Comparison of ENCODE assay signal across 24 cellular contexts in the genomic region with DNA sequence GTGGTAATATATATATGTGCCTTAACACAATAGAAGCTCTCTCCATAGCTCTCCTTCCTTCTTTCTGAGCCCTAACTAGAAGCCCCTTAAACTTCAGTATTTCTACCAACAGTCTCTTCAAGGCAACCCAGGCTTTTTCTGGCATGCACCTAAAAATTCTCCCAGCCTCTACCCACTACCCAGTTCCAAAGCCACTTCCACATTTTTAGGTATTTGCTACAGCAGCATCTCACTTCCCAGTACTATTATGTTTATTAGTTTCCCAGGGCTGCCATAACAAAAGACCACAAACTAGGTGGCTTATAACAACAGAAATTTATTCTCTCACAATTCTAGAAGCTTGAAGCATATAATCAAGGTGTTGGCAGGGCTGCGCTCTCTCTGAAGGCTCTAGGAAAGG. TPM values are rescaled to one million over a fixed set of nuclear protein-coding genes. Genes with fewer than 3 reads are reported as not detected.
A peak's percentile ranks its signal among the peaks of the same experiment; 100 is the strongest.
DNase-seq lines count a peak whose midpoint lies in the region; ATAC-seq and TF ChIP-seq lines count a peak whose summit lies in the region.
"Had no signal": no experiment of that assay in that cellular context is flagged by ENCODE, and none has a peak within 500 bp of the region (broad histone marks: within the 10 kb centered on the region; RNA-seq: fewer than 3 reads in every experiment).

No MANE protein-coding gene starts in this region.

- no peak overlapping the region for H2BK12ac ChIP-seq in H9 (ENCODE audit: insufficient read length, low read depth, low read length)

- no peak overlapping the region for H3K14ac ChIP-seq in H9 (ENCODE audit: insufficient read depth, low read length)

- no peaks in the 10 kb centered on the region for H3K79me2 ChIP-seq in H9 (ENCODE audit: insufficient read depth, low read length)

- H3K36me3 Mint-ChIP-seq in H9 (ENCODE audit: insufficient read depth in 1 of 3, low read depth in 3 of 3) (no peaks in the 10 kb centered on the region; a peak in 1 of 7 replicates), WTC11 (no peaks in the 10 kb centered on the region)
- no peaks in the 10 kb centered on the region for H3K36me3 Mint-ChIP-seq in activated CD4-positive, alpha-beta T cell treated with anti-CD3 and anti-CD28 coated beads for 36 hours (ENCODE audit: low read depth)
- no peaks in the 10 kb centered on the region for H3K36me3 Mint-ChIP-seq in activated naive CD4-positive, alpha-beta T cell treated with anti-CD3 and anti-CD28 coated beads for 36 hours (ENCODE audit: low read depth)
- H3K36me3 Mint-ChIP-seq: CD14-positive monocyte had no signal

- no peak overlapping the region for H4K5ac ChIP-seq in H9 (ENCODE audit: insufficient read length, low read depth, low read length)

- no peak overlapping the region for H3K4me3 Mint-ChIP-seq in H9
- no peak overlapping the region for H3K4me3 Mint-ChIP-seq in WTC11
- no peak overlapping the region for H3K4me3 Mint-ChIP-seq in activated CD4-positive, alpha-beta T cell treated with anti-CD3 and anti-CD28 coated beads for 36 hours
- no peak overlapping the region for H3K4me3 Mint-ChIP-seq in activated naive CD4-positive, alpha-beta T cell treated with anti-CD3 and anti-CD28 coated beads for 36 hours
- H3K4me3 Mint-ChIP-seq: CD14-positive monocyte; CD4-positive, alpha-beta T cell; CD8-positive, alpha-beta memory T cell had no signal

- CTCF ChIA-PET in WTC11 (lab: Charles Lee) = no interaction called here
- CTCF ChIA-PET in activated CD4-positive, alpha-beta T cell treated with anti-CD3 and anti-CD28 coated beads for 36 hours (lab: Charles Lee) = interaction anchor here (0.6 kb wide), 1 partner anchor 18 kb away, joined by 3 read pairs; no protein-coding TSS in a partner anchor
- CTCF ChIA-PET in activated naive CD4-positive, alpha-beta T cell treated with anti-CD3 and anti-CD28 coated beads for 36 hours (lab: Charles Lee) = no interaction called here

- no peak overlapping the region for H3K18ac ChIP-seq in H9 (ENCODE audit: insufficient read length, low read depth, low read length)

- no peak overlapping the region for H3K23ac ChIP-seq in H9 (ENCODE audit: insufficient read length, low read depth, low read length)

- H3K4me2 ChIP-seq in H9 (ENCODE audit: insufficient read depth, insufficient read length, low read length) = no peak overlapping the region
- H3K4me2 ChIP-seq: A549; BLaER1 treated with 17β-estradiol and CSF1 and Interleukin-3, amounts not matched to agents 10 nM and 100 nM had no signal

- H3K27ac Mint-ChIP-seq in H9 = peak overlapping the region in 2 of 3 experiments; percentile 4 to 12; a peak in 2 of 7 replicates
- H3K27ac Mint-ChIP-seq in WTC11 = no peak overlapping the region; the same call in 1 of the 2 replicates
- H3K27ac Mint-ChIP-seq in activated CD4-positive, alpha-beta T cell treated with anti-CD3 and anti-CD28 coated beads for 36 hours = no peak overlapping the region
- no peak overlapping the region for H3K27ac Mint-ChIP-seq in activated naive CD4-positive, alpha-beta T cell treated with anti-CD3 and anti-CD28 coated beads for 36 hours
- H3K27ac Mint-ChIP-seq: CD14-positive monocyte; CD4-positive, alpha-beta T cell; CD8-positive, alpha-beta memory T cell had no signal

- ATAC-seq in WTC11 (peak; percentile 24; the same call in 1 of the 2 replicates), HG02870 (IDR thresholded peaks at IDR 0.05; ENCODE audit: unreplicated experiment) (no peak)
- no peak for ATAC-seq in activated CD4-positive, alpha-beta T cell treated with anti-CD3 and anti-CD28 coated beads for 36 hours
- ATAC-seq: A549, GM12878 had no signal

- H3K79me1 ChIP-seq in H9 (ENCODE audit: insufficient read depth, low read depth, low read length, poor library complexity, severe bottlenecking) = no peaks in the 10 kb centered on the region

- H3K9ac ChIP-seq in H9 (ENCODE audit: extremely low read depth, insufficient read length, low read length) (no peak overlapping the region), iPS-20b (ENCODE audit: low read depth, low read length) (peak overlapping the region; percentile 19; the same call in 1 of the 2 replicates)
- H3K9ac ChIP-seq: BLaER1 treated with 17β-estradiol and CSF1 and Interleukin-3, amounts not matched to agents 10 nM and 100 nM; GM23248 had no signal

- intact Hi-C loops in activated CD4-positive, alpha-beta T cell treated with anti-CD3 and anti-CD28 coated beads for 36 hours (cut with DNase I, micrococcal nuclease) = no loop called here
- intact Hi-C loops in activated naive CD4-positive, alpha-beta T cell treated with anti-CD3 and anti-CD28 coated beads for 36 hours (cut with micrococcal nuclease) = no loop called here

- H2AK5ac ChIP-seq in H9 (ENCODE audit: insufficient read length, low read length) = no peak overlapping the region

- H2BK5ac ChIP-seq in H9 (ENCODE audit: insufficient read length, low read length) = no peak overlapping the region

- H3K36me3 ChIP-seq in iPS-20b (ENCODE audit: insufficient read depth, low read depth, low read length) = no peaks in the 10 kb centered on the region
- H3K36me3 ChIP-seq: BE2C; BLaER1 treated with 17β-estradiol and CSF1 and Interleukin-3, amounts not matched to agents 10 nM and 100 nM had no signal

- H3K27me3 ChIP-seq in H9 (ENCODE audit: insufficient read depth, low read length) (no peaks in the 10 kb centered on the region), iPS-20b (ENCODE audit: insufficient read depth, low read length) (no peaks in the 10 kb centered on the region)
- H3K27me3 ChIP-seq: BE2C; BLaER1 treated with 17β-estradiol and CSF1 and Interleukin-3, amounts not matched to agents 10 nM and 100 nM had no signal

- H4K20me1 ChIP-seq in H9 (ENCODE audit: control insufficient read depth, insufficient read depth, insufficient read length) = no peaks in the 10 kb centered on the region
- H4K20me1 ChIP-seq: BLaER1 treated with 17β-estradiol and CSF1 and Interleukin-3, amounts not matched to agents 10 nM and 100 nM had no signal

- no peak overlapping the region for H3T11ph ChIP-seq in H9 (ENCODE audit: low read length)

- H3K9me3 Mint-ChIP-seq in H9 (no peaks in the 10 kb centered on the region), WTC11 (no peaks in the 10 kb centered on the region)
- H3K9me3 Mint-ChIP-seq in activated CD4-positive, alpha-beta T cell treated with anti-CD3 and anti-CD28 coated beads for 36 hours (ENCODE audit: low read depth) = no peaks in the 10 kb centered on the region
- H3K9me3 Mint-ChIP-seq in activated naive CD4-positive, alpha-beta T cell treated with anti-CD3 and anti-CD28 coated beads for 36 hours = no peaks in the 10 kb centered on the region
- H3K9me3 Mint-ChIP-seq: CD4-positive, alpha-beta T cell; CD8-positive, alpha-beta memory T cell had no signal

- POLR2A ChIA-PET in WTC11 (lab: Charles Lee) = interaction anchor here (1.2 kb wide), 1 partner anchor 16 kb away, joined by 3 read pairs; a partner anchor contains a TSS
- POLR2A ChIA-PET in activated CD4-positive, alpha-beta T cell treated with anti-CD3 and anti-CD28 coated beads for 36 hours (lab: Charles Lee) = no interaction called here

- H2AFZ ChIP-seq in H9 (ENCODE audit: low read length) = no peak overlapping the region
- H2AFZ ChIP-seq: GM23248 had no signal

- TF ChIP-seq CTCF in H9 (conservative IDR thresholded peaks at IDR 0.05) (no peak), WTC11 (IDR thresholded peaks at IDR 0.05) (no peak)

- no peaks in the 10 kb centered on the region for H3K23me2 ChIP-seq in H9 (ENCODE audit: insufficient read length, low read depth, low read length, poor library complexity, severe bottlenecking)

- H4K8ac ChIP-seq in H9 (replicated peaks; ENCODE audit: insufficient read length, low read depth, low read length) = no peak overlapping the region

- peaks cover 23 to 32% of the 10 kb centered on the region in 2 experiments for H3K4me1 Mint-ChIP-seq in H9
- H3K4me1 Mint-ChIP-seq in WTC11 = peaks cover 26% of the 10 kb centered on the region
- no peaks in the 10 kb centered on the region for H3K4me1 Mint-ChIP-seq in activated CD4-positive, alpha-beta T cell treated with anti-CD3 and anti-CD28 coated beads for 36 hours
- H3K4me1 Mint-ChIP-seq in activated naive CD4-positive, alpha-beta T cell treated with anti-CD3 and anti-CD28 coated beads for 36 hours (ENCODE audit: low read depth) = no peaks in the 10 kb centered on the region
- H3K4me1 Mint-ChIP-seq: CD14-positive monocyte; CD8-positive, alpha-beta memory T cell had no signal

- H3K4me3 ChIP-seq in iPS-20b (ENCODE audit: low read length) = no peak overlapping the region
- H3K4me3 ChIP-seq: A549; BLaER1 treated with 17β-estradiol and CSF1 and Interleukin-3, amounts not matched to agents 10 nM and 100 nM; GM12878; GM23248 had no signal

- H3K56ac ChIP-seq in H9 (ENCODE audit: insufficient read length, low read depth, low read length) = no peak overlapping the region

- no peak overlapping the region for H3K4ac ChIP-seq in H9 (ENCODE audit: low read depth, low read length)

- H3K4me1 ChIP-seq in H9 (ENCODE audit: insufficient read depth, low read length) = peaks cover 8% of the 10 kb centered on the region; the same call in 1 of the 2 replicates
- H3K4me1 ChIP-seq in iPS-20b (ENCODE audit: insufficient read depth, low read length) = peaks cover 22% of the 10 kb centered on the region; the same call in 1 of the 2 replicates
- H3K4me1 ChIP-seq: A549; BE2C; BLaER1 treated with 17β-estradiol and CSF1 and Interleukin-3, amounts not matched to agents 10 nM and 100 nM had no signal

- no peak overlapping the region for H4K91ac ChIP-seq in H9 (ENCODE audit: insufficient read length, low read depth, low read length)

- H3K9me3 ChIP-seq in H9 (ENCODE audit: control insufficient read depth, low read depth, low read length) (no peaks in the 10 kb centered on the region), iPS-20b (ENCODE audit: insufficient read depth, low read depth, low read length) (no peaks in the 10 kb centered on the region)
- H3K9me3 ChIP-seq: A549; BE2C; BLaER1 treated with 17β-estradiol and CSF1 and Interleukin-3, amounts not matched to agents 10 nM and 100 nM had no signal

- DNase-seq in H9 (no peak), Kasumi-1 (lab: John Stamatoyannopoulos, UW) (peak; percentile 19 to 24), WTC11 (ENCODE audit: low spot score) (no peak), NCI-H748 (lab: John Stamatoyannopoulos, UW; ENCODE audit: unreplicated experiment) (no peak)
- no peak for DNase-seq in activated CD4-positive, alpha-beta T cell treated with anti-CD3 and anti-CD28 coated beads for 36 hours
- DNase-seq in activated naive CD4-positive, alpha-beta T cell treated with anti-CD3 and anti-CD28 coated beads for 36 hours = no peak
- DNase-seq: 8988T; ACHN; AML-193; BE2C; CD4-positive, alpha-beta T cell; CD8-positive, alpha-beta memory T cell; DMS 273 treated with DMSO at 0.1 percent for 48 hours; DMS79; EL; GDM1; GM23248; HCEC 1CT had no signal

- H3K27me3 Mint-ChIP-seq in H9 (ENCODE audit: low read depth) (no peaks in the 10 kb centered on the region), WTC11 (ENCODE audit: low read depth) (no peaks in the 10 kb centered on the region)
- peaks cover 9% of the 10 kb centered on the region for H3K27me3 Mint-ChIP-seq in activated CD4-positive, alpha-beta T cell treated with anti-CD3 and anti-CD28 coated beads for 36 hours
- peaks cover 11% of the 10 kb centered on the region for H3K27me3 Mint-ChIP-seq in activated naive CD4-positive, alpha-beta T cell treated with anti-CD3 and anti-CD28 coated beads for 36 hours (ENCODE audit: low read depth)

- H2BK20ac ChIP-seq in H9 (ENCODE audit: low read depth, low read length, poor library complexity, severe bottlenecking) = no peak overlapping the region

- H3K27ac ChIP-seq in H9 (ENCODE audit: insufficient read length, low read depth, low read length) = no peak overlapping the region
- H3K27ac ChIP-seq in iPS-20b (ENCODE audit: low read length) = no peak overlapping the region
- H3K27ac ChIP-seq: A549; BLaER1 treated with 17β-estradiol and CSF1 and Interleukin-3, amounts not matched to agents 10 nM and 100 nM; GM23248 had no signal

- no peak overlapping the region for H2BK120ac ChIP-seq in H9 (ENCODE audit: low read depth, low read length, poor library complexity, severe bottlenecking)

- no peak overlapping the region for H2BK15ac ChIP-seq in H9 (ENCODE audit: low read depth, low read length)

- WGBS in H9 (ENCODE audit: extremely low coverage, insufficient read length, low lambda C conversion rate) = no CpG with 5 or more reads among the region's 1 CpG

RNA-seq across cellular contexts. Expression of a gene that starts 15.7 kb away (rescaled TPM):
- total RNA-seq in H9 (2021) (58.0 and 58.9 TPM in 2 replicates), WTC11 (2021) (51.6 to 53.5 TPM (median 53.0 TPM) in 3 replicates)
- total RNA-seq in activated CD4-positive, alpha-beta T cell treated with anti-CD3 and anti-CD28 coated beads for 36 hours = 10 to 100 TPM; 32.0 to 35.7 TPM
- total RNA-seq in activated naive CD4-positive, alpha-beta T cell treated with anti-CD3 and anti-CD28 coated beads for 36 hours = 10 to 100 TPM; 39.3 to 40.0 TPM

Comparison
In these comparisons a context has a peak if more than half of its experiments do, and no peak if none do; other contexts are left out.
1. DNase-seq: peak in Kasumi-1 (2 of 2); none in H9 (single experiment), WTC11 (single experiment), activated CD4-positive, alpha-beta T cell treated with anti-CD3 and anti-CD28 coated beads for 36 hours (single experiment), NCI-H748 (single experiment) and activated naive CD4-positive, alpha-beta T cell treated with anti-CD3 and anti-CD28 coated beads for 36 hours (single experiment).
2. H3K27ac Mint-ChIP-seq: peak in H9 (2 of 3); none in WTC11 (single experiment), activated CD4-positive, alpha-beta T cell treated with anti-CD3 and anti-CD28 coated beads for 36 hours (single experiment) and activated naive CD4-positive, alpha-beta T cell treated with anti-CD3 and anti-CD28 coated beads for 36 hours (single experiment).